In the genomic region with DNA sequence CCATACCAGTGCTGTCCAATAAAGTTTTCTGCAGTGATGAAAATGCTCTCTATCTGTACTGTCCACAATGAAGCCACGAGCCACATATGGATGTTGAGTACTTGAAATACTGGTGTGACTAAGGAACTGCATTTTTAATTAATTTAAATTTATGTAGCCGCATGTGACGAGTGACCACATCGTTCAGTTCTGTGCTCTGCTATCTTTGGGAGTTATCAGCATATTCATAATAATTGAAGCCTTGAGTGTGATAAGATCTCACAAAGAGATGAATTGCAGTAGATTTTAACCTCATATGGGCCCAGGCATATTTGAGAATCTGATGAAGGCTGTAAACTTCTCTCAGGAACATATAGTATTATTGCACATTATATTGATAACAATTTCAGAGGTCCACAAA, we compare ENCODE assay signal across 22 cellular contexts. TPM values are rescaled to one million over a fixed set of nuclear protein-coding genes. Genes with fewer than 3 reads are reported as not detected.
"Had no signal": no experiment of that assay in that cellular context is flagged by ENCODE, and none has a peak within 500 bp of the region (broad histone marks: within the 10 kb centered on the region; RNA-seq: fewer than 3 reads in every experiment).

No MANE protein-coding gene starts in this region.

- H3K27ac ChIP-seq: ascending aorta, body of pancreas, VCaP had no signal

- DNase-seq: activated CD4-positive, CD25-positive, alpha-beta regulatory T cell; activated CD8-positive, alpha-beta memory T cell treated with anti-CD3 and anti-CD28 coated beads, Interleukin-2, amount 50 U/mL, for 4 hours; activated CD8-positive, alpha-beta T cell treated with anti-CD3 and anti-CD28 coated beads for 36 hours; activated naive CD4-positive, alpha-beta T cell; activated T-cell treated with anti-CD3 and anti-CD28 coated beads, Interleukin-2, amount 50 U/mL, for 72 hours; amniotic stem cell; body of pancreas; central memory CD4-positive, alpha-beta T cell; Kasumi-1; NCI-H1105 treated with DMSO at 0.1 percent for 48 hours; NCI-H1436 treated with DMSO at 0.1 percent for 48 hours; NCI-H187; NCI-H2081; NCI-H510A treated with DMSO at 0.1 percent for 48 hours; NCI-H69; SHP77 treated with DMSO at 0.1 percent for 48 hours; T-cell had no signal

- H3K36me3 Mint-ChIP-seq: activated naive CD4-positive, alpha-beta T cell treated with anti-CD3 and anti-CD28 coated beads, Interleukin-2, amount 50 U/mL, for 24 hours; T-cell had no signal

- H3K27me3 ChIP-seq: ascending aorta, body of pancreas had no signal

- H3K36me3 ChIP-seq: ascending aorta had no signal

- H3K4me3 ChIP-seq: ascending aorta, body of pancreas, K562 had no signal

- H3K27me3 Mint-ChIP-seq: activated CD8-positive, alpha-beta T cell treated with anti-CD3 and anti-CD28 coated beads for 36 hours; activated naive CD4-positive, alpha-beta T cell treated with anti-CD3 and anti-CD28 coated beads, Interleukin-2, amount 50 U/mL, for 24 hours; T-cell had no signal

- H3K4me3 Mint-ChIP-seq: activated CD8-positive, alpha-beta T cell treated with anti-CD3 and anti-CD28 coated beads for 36 hours; activated naive CD4-positive, alpha-beta T cell treated with anti-CD3 and anti-CD28 coated beads, Interleukin-2, amount 50 U/mL, for 24 hours; activated T-cell treated with anti-CD3 and anti-CD28 coated beads, Interleukin-2, amount 50 U/mL, for 72 hours; T-cell had no signal

- ATAC-seq: activated CD8-positive, alpha-beta T cell treated with anti-CD3 and anti-CD28 coated beads for 36 hours; activated T-cell treated with anti-CD3 and anti-CD28 coated beads, Interleukin-2, amount 50 U/mL, for 72 hours; body of pancreas; K562; T-cell had no signal

- FAIRE-seq: bronchial epithelial cell, K562 had no signal

- H3K9me3 ChIP-seq: ascending aorta, body of pancreas had no signal

- H3K4me1 Mint-ChIP-seq: activated naive CD4-positive, alpha-beta T cell treated with anti-CD3 and anti-CD28 coated beads, Interleukin-2, amount 50 U/mL, for 24 hours had no signal

- H3K27ac Mint-ChIP-seq: activated CD8-positive, alpha-beta T cell treated with anti-CD3 and anti-CD28 coated beads for 36 hours; activated naive CD4-positive, alpha-beta T cell treated with anti-CD3 and anti-CD28 coated beads, Interleukin-2, amount 50 U/mL, for 24 hours; activated T-cell treated with anti-CD3 and anti-CD28 coated beads, Interleukin-2, amount 50 U/mL, for 72 hours; T-cell had no signal

- H3K4me1 ChIP-seq: body of pancreas had no signal

- H3K9me3 Mint-ChIP-seq: activated CD8-positive, alpha-beta T cell treated with anti-CD3 and anti-CD28 coated beads for 36 hours; activated naive CD4-positive, alpha-beta T cell treated with anti-CD3 and anti-CD28 coated beads, Interleukin-2, amount 50 U/mL, for 24 hours; activated T-cell treated with anti-CD3 and anti-CD28 coated beads, Interleukin-2, amount 50 U/mL, for 72 hours; T-cell had no signal

RNA-seq across cellular contexts. Expression of a gene that starts 40.8 kb away (rescaled TPM):
- polyA plus RNA-seq: K562 had no signal
